In the genomic region with DNA sequence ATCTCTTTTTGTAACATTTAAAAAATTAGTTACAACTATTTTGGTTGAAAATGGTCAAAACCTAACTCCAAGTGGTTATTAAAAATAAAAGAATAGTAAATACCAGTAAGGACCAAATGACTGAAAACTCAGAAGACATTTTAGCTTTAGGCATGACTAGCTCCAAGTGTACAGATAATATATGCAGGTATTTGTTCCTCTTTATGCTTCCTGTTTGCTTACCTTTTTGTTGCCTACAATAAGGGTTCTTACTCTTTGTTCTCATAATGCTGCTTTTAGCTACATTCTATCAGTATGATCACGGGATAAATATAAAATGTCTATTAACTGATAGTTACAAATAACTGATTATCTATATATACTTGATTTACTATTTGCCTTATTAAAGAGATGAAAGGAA, we compare ENCODE assay signal across 20 cellular contexts.
A peak's percentile ranks its signal among the peaks of the same experiment; 100 is the strongest.
DNase-seq lines count a peak whose midpoint lies in the region; ATAC-seq, FAIRE-seq and TF ChIP-seq lines count a peak whose summit lies in the region.
"Had no signal": no experiment of that assay in that cellular context is flagged by ENCODE, and none has a peak within 500 bp of the region (broad histone marks: within the 10 kb centered on the region; RNA-seq: fewer than 3 reads in every experiment).

No MANE protein-coding gene starts in this region.

- FAIRE-seq in H54 (lab: Jason Lieb, UNC): peak; percentile 53

- DNase-seq in H54 (ENCODE audit: insufficient read length, low spot score): no peak
- DNase-seq in stimulated activated CD4-positive, alpha-beta T cell treated with anti-CD3 and anti-CD28 coated beads, Interleukin-4, amount 100 ng/mL, for 1 hour: no peak
- no peak for DNase-seq in activated naive CD4-positive, alpha-beta T cell (lab: John Stamatoyannopoulos, UW)
- DNase-seq: activated CD8-positive, alpha-beta memory T cell treated with anti-CD3 and anti-CD28 coated beads, Interleukin-2, amount 10 ng/mL, durations not matched to agents 7 days and 5 days; activated gamma-delta T cell; aorta; CD8-positive, alpha-beta T cell; DND-41; effector memory CD8-positive, alpha-beta T cell; left ventricle myocardium superior; NCI-H1048; NCI-H2107; nucleus accumbens; PC-3; T-helper 9 cell had no signal

- TF ChIP-seq POLR2A in H54 (IDR thresholded peaks at IDR 0.05; ENCODE audit: low read depth, low read length): no peak

- peak; percentile 86 for ATAC-seq in GM18870 (IDR thresholded peaks at IDR 0.05; ENCODE audit: unreplicated experiment)
- peak; percentile 77 for ATAC-seq in HG03045 (IDR thresholded peaks at IDR 0.05; ENCODE audit: unreplicated experiment)
- peak; percentile 88 for ATAC-seq in HG03571 (IDR thresholded peaks at IDR 0.05; ENCODE audit: unreplicated experiment)
- ATAC-seq in GM21825 (IDR thresholded peaks at IDR 0.05; ENCODE audit: unreplicated experiment): no peak
- no peak for ATAC-seq in GM21528 (IDR thresholded peaks at IDR 0.05; ENCODE audit: low FRiP score, unreplicated experiment)
- ATAC-seq: activated CD8-positive, alpha-beta memory T cell treated with anti-CD3 and anti-CD28 coated beads, Interleukin-2, amount 10 ng/mL, durations not matched to agents 7 days and 5 days; CD8-positive, alpha-beta T cell; effector memory CD8-positive, alpha-beta T cell; left ventricle myocardium superior; PC-3 had no signal

Comparison
In these comparisons a context has a peak if more than half of its experiments do, and no peak if none do; other contexts are left out.
1. ATAC-seq: peak in GM18870 (single experiment), HG03045 (single experiment) and HG03571 (single experiment); none in GM21825 (single experiment) and GM21528 (single experiment).